ENCODE assay signal across 1 cellular context in the genomic region with DNA sequence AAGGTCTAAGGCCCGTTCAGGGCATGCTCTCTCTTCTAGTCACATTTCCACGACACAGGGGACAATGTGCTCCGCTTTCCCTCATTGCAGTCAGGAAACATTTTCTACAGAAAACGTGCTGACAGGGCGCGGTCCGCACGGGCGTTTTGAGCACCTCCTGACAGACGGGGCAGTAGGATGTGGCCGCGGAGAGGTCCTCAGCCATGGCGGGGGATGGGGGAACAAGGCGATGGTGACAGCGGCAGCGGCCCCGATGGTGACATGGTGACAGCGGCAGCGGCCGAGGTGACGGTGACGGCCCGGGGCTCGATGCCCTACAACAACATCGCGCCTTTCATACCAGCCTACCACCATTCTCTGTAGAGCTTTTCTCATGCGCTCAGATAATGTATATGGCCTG.
TF ChIP-seq lines count a peak whose summit lies in the region.

No MANE protein-coding gene starts in this region.

TF ChIP-seq in K562, 482 proteins besides CTCF, POLR2A, EP300 and RAD21 (continued from another document):
- TF ChIP-seq, protein P1, sequence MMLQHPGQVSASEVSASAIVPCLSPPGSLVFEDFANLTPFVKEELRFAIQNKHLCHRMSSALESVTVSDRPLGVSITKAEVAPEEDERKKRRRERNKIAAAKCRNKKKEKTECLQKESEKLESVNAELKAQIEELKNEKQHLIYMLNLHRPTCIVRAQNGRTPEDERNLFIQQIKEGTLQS (IDR thresholded peaks at IDR 0.05), result no peak
- TF ChIP-seq, protein P1 (CRISPR knock-in tag; conservative IDR thresholded peaks at IDR 0.05), result no peak
- TF ChIP-seq MXI1 (IDR thresholded peaks at IDR 0.05; ENCODE audit: low read depth, low read length) (no peak), ZNF239 (CRISPR knock-in tag; IDR thresholded peaks at IDR 0.05) (no peak), RBM34 (IDR thresholded peaks at IDR 0.05; ENCODE audit: borderline replicate concordance, insufficient read depth, low read length) (no peak), CBX2 (IDR thresholded peaks at IDR 0.05; ENCODE audit: insufficient read depth, low read length, poor library complexity, severe bottlenecking) (peak; percentile 23), KAT2B (IDR thresholded peaks at IDR 0.05; ENCODE audit: low read depth, low read length) (no peak), SRSF3 (IDR thresholded peaks at IDR 0.05; ENCODE audit: insufficient read depth, low read length) (no peak)
